Comparison of ENCODE assay signal across 19 cellular contexts in the genomic region with DNA sequence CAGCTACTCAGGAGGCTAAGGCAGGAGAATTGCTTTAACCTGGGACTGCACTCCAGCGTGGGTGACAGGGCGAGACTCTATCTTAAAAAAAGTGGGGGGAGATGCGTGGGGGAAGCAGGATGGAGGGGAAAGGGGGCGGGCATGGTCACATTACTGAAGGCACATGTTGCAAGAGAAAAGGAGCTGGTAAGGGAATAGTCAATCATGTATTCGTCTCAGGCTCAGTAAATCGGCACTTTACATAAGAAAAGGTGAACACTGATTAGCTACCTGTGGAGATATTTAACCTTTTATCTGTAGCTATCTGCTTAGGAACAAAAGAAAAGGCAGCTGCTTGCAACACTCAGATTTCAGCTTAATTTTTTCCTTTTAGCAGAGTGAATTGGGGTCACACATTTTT.
"Had no signal": no experiment of that assay in that cellular context is flagged by ENCODE, and none has a peak within 500 bp of the region (broad histone marks: within the 10 kb centered on the region; RNA-seq: fewer than 3 reads in every experiment).

No MANE protein-coding gene starts in this region.

- H3K27me3 ChIP-seq: right lobe of liver, tibial artery, upper lobe of right lung, vagina had no signal

- H3K36me3 Mint-ChIP-seq: naive B cell; stimulated activated effector memory CD8-positive, alpha-beta T cell treated with anti-CD3 and anti-CD28 coated beads, Interleukin-12 subunit alpha, Interleukin-12 subunit beta, amount 100 ng/mL, for 72 hours had no signal

- DNase-seq: effector CD4-positive, alpha-beta T cell; foreskin melanocyte; heart right ventricle; hypothalamus; kidney glomerular epithelial cell; mesendoderm; naive B cell; psoas muscle; retina; stimulated activated CD4-positive, alpha-beta T cell treated with anti-CD3 and anti-CD28 coated beads, Interleukin-4, amount 100 ng/mL, for 1 hour; stimulated activated CD8-positive, alpha-beta memory T cell treated with anti-CD3 and anti-CD28 coated beads, Interleukin-4, amount 100 ng/mL, for 48 hours; stimulated activated naive CD8-positive, alpha-beta T cell treated with anti-CD3 and anti-CD28 coated beads, Interleukin-15, Interleukin-2, amounts not matched to agents 100 U/mL and 50 U/mL, for 24 hours; tibial artery; upper lobe of right lung had no signal

- H3K27ac ChIP-seq: coronary artery, heart right ventricle, psoas muscle, right lobe of liver, tibial artery, upper lobe of right lung, vagina had no signal

- H3K9me3 Mint-ChIP-seq: nephron; stimulated activated effector memory CD8-positive, alpha-beta T cell treated with anti-CD3 and anti-CD28 coated beads, Interleukin-12 subunit alpha, Interleukin-12 subunit beta, amount 100 ng/mL, for 72 hours had no signal

- H3K36me3 ChIP-seq: heart right ventricle, right lobe of liver, tibial artery, upper lobe of right lung, vagina had no signal

- H3K4me3 ChIP-seq: coronary artery, heart right ventricle, psoas muscle, right lobe of liver, tibial artery, upper lobe of right lung, vagina had no signal

- H3K4me3 Mint-ChIP-seq: naive B cell; nephron; stimulated activated effector memory CD8-positive, alpha-beta T cell treated with anti-CD3 and anti-CD28 coated beads, Interleukin-12 subunit alpha, Interleukin-12 subunit beta, amount 100 ng/mL, for 72 hours had no signal

- ATAC-seq: heart right ventricle; psoas muscle; stimulated activated effector memory CD8-positive, alpha-beta T cell treated with anti-CD3 and anti-CD28 coated beads, Interleukin-12 subunit alpha, Interleukin-12 subunit beta, amount 100 ng/mL, for 72 hours; stimulated activated naive CD8-positive, alpha-beta T cell treated with anti-CD3 and anti-CD28 coated beads, Interleukin-15, Interleukin-2, amounts not matched to agents 100 U/mL and 50 U/mL, for 24 hours; upper lobe of right lung had no signal

- H3K4me1 ChIP-seq: psoas muscle, upper lobe of right lung, vagina had no signal

- H3K27ac Mint-ChIP-seq: nephron; stimulated activated effector memory CD8-positive, alpha-beta T cell treated with anti-CD3 and anti-CD28 coated beads, Interleukin-12 subunit alpha, Interleukin-12 subunit beta, amount 100 ng/mL, for 72 hours had no signal

- H3K9me3 ChIP-seq: heart right ventricle, psoas muscle, right lobe of liver, tibial artery, upper lobe of right lung, vagina had no signal

- H3K4me1 Mint-ChIP-seq: stimulated activated effector memory CD8-positive, alpha-beta T cell treated with anti-CD3 and anti-CD28 coated beads, Interleukin-12 subunit alpha, Interleukin-12 subunit beta, amount 100 ng/mL, for 72 hours had no signal
